In genomic region chr17:74842599-74843351, GRCh38 we compare ENCODE assay signal across 8 cellular contexts. TPM values are rescaled to one million over a fixed set of nuclear protein-coding genes. Genes with fewer than 3 reads are reported as not detected.
A peak's percentile ranks its signal among the peaks of the same experiment; 100 is the strongest.
DNase-seq lines count a peak whose midpoint lies in the region; ATAC-seq and FAIRE-seq lines count a peak whose summit lies in the region.

No MANE protein-coding gene starts in this region.

- DNase-seq in ACHN (peak; percentile 82), GM19239 (ENCODE audit: insufficient read length, low spot score) (peak; percentile 67), NCI-H82 treated with DMSO at 0.1 percent for 48 hours (lab: John Stamatoyannopoulos, UW; ENCODE audit: unreplicated experiment) (peak; percentile 17), dermis microvascular lymphatic vessel endothelial cell (ENCODE audit: low read depth in 2 of 2) (peak; percentile 44 to 75), left kidney (ENCODE audit: low read depth, low spot score) (peak; percentile 89), stromal cell of bone marrow (ENCODE audit: low read depth) (peak; percentile 16)

- ATAC-seq in GM18511 (IDR thresholded peaks at IDR 0.05; ENCODE audit: unreplicated experiment) (no peak), HG03520 (IDR thresholded peaks at IDR 0.05; ENCODE audit: unreplicated experiment) (no peak)

- in situ Hi-C loops in ACHN (cut with HindIII; ENCODE audit: low pct_ligation_motif_present, low pct_unique_long_range_greater_than_20kb, low sequenced_read_pairs), result no loop called here

- no peak for FAIRE-seq in GM19239 (lab: Jason Lieb, UNC)

RNA-seq across cellular contexts. Expression of gene GRIN2C, which starts 16.9 kb away (rescaled TPM):
- total RNA-seq in dermis microvascular lymphatic vessel endothelial cell, result under 0.01 TPM in 1 of 2 replicates, not detected in the other

RNA-seq across cellular contexts. Expression of gene FDXR, which starts 30.0 kb away (rescaled TPM):
- total RNA-seq in dermis microvascular lymphatic vessel endothelial cell, result 21.6 and 40.1 TPM in 2 replicates

RNA-seq across cellular contexts. Expression of gene FADS6, which starts 50.7 kb away (rescaled TPM):
- not detected in 2 replicates for total RNA-seq in dermis microvascular lymphatic vessel endothelial cell

Comparison
In these comparisons a context has a peak if more than half of its experiments do, and no peak if none do; other contexts are left out.
1. DNase-seq: peak in every context shown above with its lines; median percentile 89 in left kidney; 82 in ACHN; 67 in GM19239; 60 in dermis microvascular lymphatic vessel endothelial cell; 17 in NCI-H82 treated with DMSO at 0.1 percent for 48 hours; 16 in stromal cell of bone marrow.